In the genomic region with DNA sequence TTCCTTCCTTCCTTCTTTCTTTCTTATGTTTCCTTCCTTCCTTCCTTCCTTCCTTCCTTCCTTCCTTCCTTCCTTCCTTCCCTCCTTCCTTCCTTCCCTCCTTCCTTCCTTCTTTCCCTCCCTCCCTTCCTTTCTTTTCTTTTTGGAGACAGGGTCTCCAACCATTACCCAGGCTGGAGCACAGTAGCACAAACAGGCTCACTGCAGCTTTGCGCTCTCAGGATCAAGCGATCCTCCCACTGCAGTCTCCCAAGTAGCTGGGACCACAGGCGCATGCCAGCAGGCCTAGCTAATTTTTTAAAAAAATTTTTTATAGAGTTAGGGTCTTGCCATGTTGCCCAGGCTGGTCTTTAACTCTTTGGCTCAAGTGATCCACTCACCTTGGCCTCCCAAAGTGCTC, we compare ENCODE assay signal across 3 cellular contexts.
"Had no signal": no experiment of that assay in that cellular context is flagged by ENCODE, and none has a peak within 500 bp of the region (broad histone marks: within the 10 kb centered on the region; RNA-seq: fewer than 3 reads in every experiment).

No MANE protein-coding gene starts in this region.

- H3K4me3 ChIP-seq: GM12878 had no signal

- ATAC-seq: GM12878 had no signal

- DNase-seq: GDM1, GF-D8 had no signal
